Comparison of ENCODE assay signal across 7 cellular contexts in genomic region chr11:112398798-112399197, GRCh38.
"Had no signal": no experiment of that assay in that cellular context is flagged by ENCODE, and none has a peak within 500 bp of the region (broad histone marks: within the 10 kb centered on the region; RNA-seq: fewer than 3 reads in every experiment).

No MANE protein-coding gene starts in this region.

- H2AFZ ChIP-seq: GM23248 had no signal

- H3K4me3 ChIP-seq: GM23248 had no signal

- H3K4me1 Mint-ChIP-seq: H9, IgD-negative memory B cell had no signal

- H3K27ac Mint-ChIP-seq: H9, IgD-negative memory B cell had no signal

- H3K4me3 Mint-ChIP-seq: H9, IgD-negative memory B cell had no signal

- DNase-seq: GM23248, GOT3, H9, HCEC 1CT, KG1 had no signal

- H3K27ac ChIP-seq: GM23248, HL-60 had no signal

- H3K9ac ChIP-seq: GM23248 had no signal

- H3K9me3 Mint-ChIP-seq: H9 had no signal

- H3K36me3 Mint-ChIP-seq: IgD-negative memory B cell had no signal
